Comparison of ENCODE assay signal across 23 cellular contexts in genomic region chr1:172661107-172661506, GRCh38. TPM values are rescaled to one million over a fixed set of nuclear protein-coding genes. Genes with fewer than 3 reads are reported as not detected.
DNase-seq lines count a peak whose midpoint lies in the region; ATAC-seq and TF ChIP-seq lines count a peak whose summit lies in the region.
"Had no signal": no experiment of that assay in that cellular context is flagged by ENCODE, and none has a peak within 500 bp of the region (broad histone marks: within the 10 kb centered on the region; RNA-seq: fewer than 3 reads in every experiment).

No MANE protein-coding gene starts in this region.

- no peaks in the 10 kb centered on the region for H3K36me3 ChIP-seq in neuronal stem cell (replicated peaks in 1 of 2; ENCODE audit: control insufficient read depth in 2 of 2, insufficient read depth in 2 of 2, low read length in 2 of 2)
- H3K36me3 ChIP-seq: heart right ventricle, Peyer's patch, prostate gland, SJSA1, tibial nerve had no signal

- WGBS in neuronal stem cell (ENCODE audit: extremely low coverage in 2 of 2, insufficient read length in 2 of 2, insufficient replicate concordance in 1 of 2), 2 donors = no CpG with 5 or more reads among the region's 3 CpGs

- peak overlapping the region; percentile 83 to 91 for H3K4me3 Mint-ChIP-seq in activated T-cell treated with anti-CD3 and anti-CD28 coated beads, Interleukin-2, amount 50 U/mL, for 72 hours
- H3K4me3 Mint-ChIP-seq in activated naive CD8-positive, alpha-beta T cell = peak overlapping the region; percentile 89
- peak overlapping the region; percentile 92 for H3K4me3 Mint-ChIP-seq in natural killer cell
- H3K4me3 Mint-ChIP-seq: CD14-positive monocyte; stimulated activated naive B cell treated with anti-CD40 and anti-IgM and Interleukin-4, amounts not matched to agents 10 μg/mL and 1 μg/mL and 100 μg/mL, for 72 hours had no signal

- H3K27me3 ChIP-seq in neuronal stem cell (ENCODE audit: control insufficient read depth in 3 of 3, insufficient read depth in 3 of 3, low read depth in 1 of 3, low read length in 3 of 3) = no peaks in the 10 kb centered on the region
- H3K27me3 ChIP-seq: heart right ventricle, Peyer's patch, SJSA1, tibial nerve had no signal

- peaks cover 7% of the 10 kb centered on the region for H3K27me3 Mint-ChIP-seq in activated T-cell treated with anti-CD3 and anti-CD28 coated beads, Interleukin-2, amount 50 U/mL, for 72 hours (ENCODE audit: low read depth)
- peaks cover 3% of the 10 kb centered on the region for H3K27me3 Mint-ChIP-seq in activated naive CD8-positive, alpha-beta T cell
- H3K27me3 Mint-ChIP-seq in natural killer cell (ENCODE audit: low read depth in 2 of 2) = no peaks in the 10 kb centered on the region

- no peak overlapping the region for H2BK120ac ChIP-seq in neuronal stem cell (ENCODE audit: low read depth, low read length)

- peak overlapping the region; percentile 66 for H3K27ac Mint-ChIP-seq in activated T-cell treated with anti-CD3 and anti-CD28 coated beads, Interleukin-2, amount 50 U/mL, for 72 hours
- peak overlapping the region; percentile 75 for H3K27ac Mint-ChIP-seq in activated naive CD8-positive, alpha-beta T cell
- peak overlapping the region; percentile 98 for H3K27ac Mint-ChIP-seq in natural killer cell
- H3K27ac Mint-ChIP-seq: CD14-positive monocyte; stimulated activated naive B cell treated with anti-CD40 and anti-IgM and Interleukin-4, amounts not matched to agents 10 μg/mL and 1 μg/mL and 100 μg/mL, for 72 hours had no signal

- no peak overlapping the region for H2BK5ac ChIP-seq in neuronal stem cell (ENCODE audit: low read length)

- H3K4me2 ChIP-seq in neuronal stem cell (ENCODE audit: insufficient read depth, low read length, poor library complexity, severe bottlenecking) = no peak overlapping the region

- H2AK5ac ChIP-seq in neuronal stem cell (ENCODE audit: low read depth, low read length) = no peak overlapping the region

- TF ChIP-seq CTCF in natural killer cell (IDR thresholded peaks at IDR 0.05) = no peak

- H4K8ac ChIP-seq in neuronal stem cell (ENCODE audit: low read depth, low read length) = no peak overlapping the region

- H3K9ac ChIP-seq in neuronal stem cell (ENCODE audit: low read depth, low read length, poor library complexity) = no peak overlapping the region
- H3K9ac ChIP-seq: GM23248 had no signal

- no peak for ATAC-seq in activated T-cell treated with anti-CD3 and anti-CD28 coated beads, Interleukin-2, amount 50 U/mL, for 72 hours (replicated peaks in 1 of 2)
- ATAC-seq in natural killer cell (peak; percentile 18 to 39 (median 32)), GM21390 (IDR thresholded peaks at IDR 0.05; ENCODE audit: unreplicated experiment) (no peak), HG03442 (IDR thresholded peaks at IDR 0.05; ENCODE audit: unreplicated experiment) (no peak)
- ATAC-seq: heart right ventricle; left lobe of liver; stimulated activated naive B cell treated with anti-CD40 and anti-IgM and Interleukin-4, amounts not matched to agents 10 μg/mL and 1 μg/mL and 100 μg/mL, for 72 hours had no signal

- H2BK15ac ChIP-seq in neuronal stem cell (ENCODE audit: low read length) = no peak overlapping the region

- H3K4me3 ChIP-seq in neuronal stem cell (ENCODE audit: low read length in 2 of 2) = no peak overlapping the region
- H3K4me3 ChIP-seq: GM23248, prostate gland, SJSA1, tibial nerve had no signal

- peaks cover 14 to 15% of the 10 kb centered on the region in 2 donors for H3K36me3 Mint-ChIP-seq in activated T-cell treated with anti-CD3 and anti-CD28 coated beads, Interleukin-2, amount 50 U/mL, for 72 hours (ENCODE audit: insufficient read depth in 2 of 2)
- peaks cover 24% of the 10 kb centered on the region for H3K36me3 Mint-ChIP-seq in activated naive CD8-positive, alpha-beta T cell
- peaks cover 36% of the 10 kb centered on the region for H3K36me3 Mint-ChIP-seq in natural killer cell

- no peak for DNase-seq in activated T-cell treated with anti-CD3 and anti-CD28 coated beads, Interleukin-2, amount 50 U/mL, for 72 hours
- DNase-seq in activated T-cell treated with anti-CD3 and anti-CD28 coated beads for 4 hours (no peak), NOMO-1 treated with dmso at 0.1 percent for 144 hours (lab: John Stamatoyannopoulos, UW; ENCODE audit: unreplicated experiment) (peak; percentile 13), natural killer cell (no peak), neuronal stem cell (ENCODE audit: low spot score) (no peak)
- DNase-seq: activated CD4-positive, alpha-beta T cell treated with anti-CD3 and anti-CD28 coated beads for 1 hour; GDM1; GM23248; heart right ventricle; KBM-7; NCI-H1694; NCI-H748 treated with DMSO at 0.1 percent for 48 hours; Peyer's patch; stimulated activated naive B cell treated with anti-CD40 and anti-IgM and Interleukin-4, amounts not matched to agents 10 μg/mL and 1 μg/mL and 100 μg/mL, for 72 hours; T1000 had no signal

- no peaks in the 10 kb centered on the region for H3K9me3 ChIP-seq in neuronal stem cell (replicated peaks in 1 of 2; ENCODE audit: control insufficient read depth in 2 of 2, insufficient read depth in 1 of 2, low read depth in 1 of 2, low read length in 2 of 2)
- H3K9me3 ChIP-seq: heart right ventricle, Peyer's patch, prostate gland, SJSA1, tibial nerve had no signal

- H3K14ac ChIP-seq in neuronal stem cell (ENCODE audit: low read length) = no peak overlapping the region

- no peak overlapping the region for H4K91ac ChIP-seq in neuronal stem cell (ENCODE audit: low read depth, low read length, poor library complexity)

- no peak overlapping the region for H3K4ac ChIP-seq in neuronal stem cell (ENCODE audit: low read length)

- H3K4me1 Mint-ChIP-seq in activated T-cell treated with anti-CD3 and anti-CD28 coated beads, Interleukin-2, amount 50 U/mL, for 72 hours (ENCODE audit: low read depth) = peaks cover 77% of the 10 kb centered on the region
- H3K4me1 Mint-ChIP-seq in activated naive CD8-positive, alpha-beta T cell (ENCODE audit: low read depth) = peaks cover 79% of the 10 kb centered on the region
- peaks cover 75 to 80% of the 10 kb centered on the region in 2 donors for H3K4me1 Mint-ChIP-seq in natural killer cell

- no peaks in the 10 kb centered on the region for H3K4me1 ChIP-seq in neuronal stem cell (ENCODE audit: control insufficient read depth in 2 of 2, insufficient read depth in 1 of 2, low read depth in 1 of 2, low read length in 2 of 2)
- H3K4me1 ChIP-seq: Peyer's patch, prostate gland, tibial nerve had no signal

- H3K27ac ChIP-seq in neuronal stem cell (replicated peaks; ENCODE audit: low read length) = no peak overlapping the region
- H3K27ac ChIP-seq: GM23248, prostate gland, SJSA1, tibial nerve had no signal

- peaks cover 3 to 5% of the 10 kb centered on the region in 2 donors for H3K9me3 Mint-ChIP-seq in activated T-cell treated with anti-CD3 and anti-CD28 coated beads, Interleukin-2, amount 50 U/mL, for 72 hours
- peaks cover 5% of the 10 kb centered on the region for H3K9me3 Mint-ChIP-seq in activated naive CD8-positive, alpha-beta T cell (ENCODE audit: low read depth)
- H3K9me3 Mint-ChIP-seq in natural killer cell = no peaks in the 10 kb centered on the region

- no peak overlapping the region for H3K23ac ChIP-seq in neuronal stem cell (ENCODE audit: low read depth, low read length, poor library complexity)

- no peaks in the 10 kb centered on the region for H3K79me1 ChIP-seq in neuronal stem cell (ENCODE audit: low read depth, low read length)

- H2AFZ ChIP-seq in neuronal stem cell (ENCODE audit: low read length) = no peak overlapping the region
- H2AFZ ChIP-seq: GM23248 had no signal

- no peak overlapping the region for H3K18ac ChIP-seq in neuronal stem cell (ENCODE audit: low read length)

- no peak overlapping the region for H2BK12ac ChIP-seq in neuronal stem cell (ENCODE audit: low read length)

- intact Hi-C loops in natural killer cell (cut with micrococcal nuclease) = loop anchor here (1.0 to 10.0 kb wide), 3 partner anchors 9 to 1176 kb away; partner anchors contain the start of genes PRRC2C and SUCO

RNA-seq across cellular contexts. Expression of gene FASLG, which starts 2.2 kb away (rescaled TPM):
- total RNA-seq in activated T-cell treated with anti-CD3 and anti-CD28 coated beads, Interleukin-2, amount 50 U/mL, for 72 hours = 1 to 10 TPM; 3.9 to 9.0 TPM
- total RNA-seq in natural killer cell = 10 to 100 TPM; 22.1 to 44.5 (median 24.1) TPM
- polyA plus RNA-seq in neuronal stem cell (2013, experiment 1 of 2) = not detected
- not detected for polyA plus RNA-seq in neuronal stem cell (2013, experiment 2 of 2)
- total RNA-seq: GM23248, left lobe of liver, prostate gland, SJSA1, tibial nerve had no signal
- polyA plus RNA-seq: CD14-positive monocyte, GM23248 had no signal

Comparison
In these comparisons a context has a peak if more than half of its experiments do, and no peak if none do; other contexts are left out.
1. ATAC-seq: peak in natural killer cell (3 of 3); none in activated T-cell treated with anti-CD3 and anti-CD28 coated beads, Interleukin-2, amount 50 U/mL, for 72 hours (0 of 2), GM21390 (single experiment) and HG03442 (single experiment).
2. Peak in every context shown above with its lines, with median percentiles within 50 percentile points of each other: H3K27ac Mint-ChIP-seq and H3K4me3 Mint-ChIP-seq.